In genomic region chr12:102118874-102119273, GRCh38 we compare ENCODE assay signal across 9 cellular contexts. TPM values are rescaled to one million over a fixed set of nuclear protein-coding genes. Genes with fewer than 3 reads are reported as not detected.
DNase-seq lines count a peak whose midpoint lies in the region; ATAC-seq, FAIRE-seq and TF ChIP-seq lines count a peak whose summit lies in the region.
"Had no signal": no experiment of that assay in that cellular context is flagged by ENCODE, and none has a peak within 500 bp of the region (broad histone marks: within the 10 kb centered on the region; RNA-seq: fewer than 3 reads in every experiment).

No MANE protein-coding gene starts in this region.

- 96% methylated on average over 2 of the region's 2 CpGs for WGBS in thymus

- FAIRE-seq in kidney (lab: Jason Lieb, UNC), result no peak

- H3K27me3 Mint-ChIP-seq in activated naive CD4-positive, alpha-beta T cell treated with anti-CD3 and anti-CD28 coated beads, Interleukin-2, amount 50 U/mL, for 24 hours, result no peaks in the 10 kb centered on the region
- no peaks in the 10 kb centered on the region for H3K27me3 Mint-ChIP-seq in activated naive CD8-positive, alpha-beta T cell

- no peak for ATAC-seq in GM19324 (IDR thresholded peaks at IDR 0.05; ENCODE audit: low FRiP score, unreplicated experiment)
- no peak for ATAC-seq in GM21367 (IDR thresholded peaks at IDR 0.05; ENCODE audit: unreplicated experiment)

- TF ChIP-seq CTCF in kidney (IDR thresholded peaks at IDR 0.05; ENCODE audit: borderline replicate concordance, extremely low read depth, insufficient read depth), result no peak

- H3K27ac Mint-ChIP-seq in activated naive CD4-positive, alpha-beta T cell treated with anti-CD3 and anti-CD28 coated beads, Interleukin-2, amount 50 U/mL, for 24 hours, result no peak overlapping the region
- peak overlapping the region; percentile 64 for H3K27ac Mint-ChIP-seq in activated naive CD8-positive, alpha-beta T cell

- peaks cover 0 to 5% of the 10 kb centered on the region in 2 donors for H3K36me3 ChIP-seq in kidney (ENCODE audit: control insufficient read depth in 1 of 2, insufficient read depth in 2 of 2, low read length in 2 of 2)
- H3K36me3 ChIP-seq in thymus (ENCODE audit: control insufficient read depth, insufficient read depth), result no peaks in the 10 kb centered on the region

- H3K4me1 ChIP-seq in kidney (ENCODE audit: control insufficient read depth in 1 of 2, insufficient read depth in 1 of 2, low read depth in 1 of 2, low read length in 2 of 2), result peaks cover 13 to 14% of the 10 kb centered on the region in 2 donors
- H3K4me1 ChIP-seq in thymus (ENCODE audit: control insufficient read depth, insufficient read depth, low read length), result peaks cover 8% of the 10 kb centered on the region

- intact Hi-C loops in kidney (cut with DNase I) (no loop called here), posterior vena cava (cut with DNase I) (no loop called here)

- peaks cover 8% of the 10 kb centered on the region for H3K36me3 Mint-ChIP-seq in activated naive CD4-positive, alpha-beta T cell treated with anti-CD3 and anti-CD28 coated beads, Interleukin-2, amount 50 U/mL, for 24 hours
- H3K36me3 Mint-ChIP-seq in activated naive CD8-positive, alpha-beta T cell, result peaks cover 4% of the 10 kb centered on the region

- H3K27ac ChIP-seq in kidney (ENCODE audit: low read depth in 2 of 2, low read length in 2 of 2) (no peak overlapping the region), thymus (ENCODE audit: low read depth) (no peak overlapping the region)

- H3K4me3 Mint-ChIP-seq in activated naive CD4-positive, alpha-beta T cell treated with anti-CD3 and anti-CD28 coated beads, Interleukin-2, amount 50 U/mL, for 24 hours, result peak overlapping the region; percentile 95
- H3K4me3 Mint-ChIP-seq in activated naive CD8-positive, alpha-beta T cell, result peak overlapping the region; percentile 96

- H3K27me3 ChIP-seq in thymus (ENCODE audit: control insufficient read depth, insufficient read depth), result no peaks in the 10 kb centered on the region

- H3K9me3 Mint-ChIP-seq in activated naive CD4-positive, alpha-beta T cell treated with anti-CD3 and anti-CD28 coated beads, Interleukin-2, amount 50 U/mL, for 24 hours, result no peaks in the 10 kb centered on the region
- no peaks in the 10 kb centered on the region for H3K9me3 Mint-ChIP-seq in activated naive CD8-positive, alpha-beta T cell (ENCODE audit: low read depth)

- H3K4me1 Mint-ChIP-seq in activated naive CD4-positive, alpha-beta T cell treated with anti-CD3 and anti-CD28 coated beads, Interleukin-2, amount 50 U/mL, for 24 hours, result peaks cover 19% of the 10 kb centered on the region
- H3K4me1 Mint-ChIP-seq in activated naive CD8-positive, alpha-beta T cell (ENCODE audit: low read depth), result peaks cover 17% of the 10 kb centered on the region

- H3K4me3 ChIP-seq in kidney (ENCODE audit: low read length in 2 of 2) (peak overlapping the region; percentile 83 to 89), thymus (ENCODE audit: low read length) (peak overlapping the region; percentile 88)

- no peak for DNase-seq in activated naive CD4-positive, alpha-beta T cell treated with anti-CD3 and anti-CD28 coated beads, Interleukin-2, amount 50 U/mL, for 16 hours
- DNase-seq in kidney, result no peak
- no peak for DNase-seq in posterior vena cava (ENCODE audit: low spot score)
- DNase-seq: amniotic stem cell had no signal

- H3K9me3 ChIP-seq in kidney (ENCODE audit: control insufficient read depth in 1 of 2, low read length in 2 of 2) (no peaks in the 10 kb centered on the region), thymus (ENCODE audit: control insufficient read depth) (no peaks in the 10 kb centered on the region)

- H3K9ac ChIP-seq in kidney (ENCODE audit: low read length in 2 of 2), result no peak overlapping the region

RNA-seq across cellular contexts. Expression of gene NUP37, which starts 1.0 kb away (rescaled TPM):
- total RNA-seq in kidney (23.2 TPM), posterior vena cava (10 to 100 TPM; 14.2 to 15.7 TPM)
- polyA plus RNA-seq in kidney (ENCODE audit: insufficient read depth, low read depth, low replicate concordance) (26.7 TPM), thymus (22.3 TPM)

RNA-seq across cellular contexts. Expression of gene PARPBP, which starts 1.1 kb away (rescaled TPM):
- 2.8 TPM for total RNA-seq in kidney
- 1.1 TPM for polyA plus RNA-seq in kidney (ENCODE audit: insufficient read depth, low read depth, low replicate concordance)
- 6.6 TPM for polyA plus RNA-seq in thymus
- 1 to 10 TPM; 2.4 to 3.2 TPM for total RNA-seq in posterior vena cava

RNA-seq across cellular contexts. Expression of gene WASHC3, which starts 57.1 kb away (rescaled TPM):
- total RNA-seq in kidney, result 33.0 TPM
- 95.9 TPM for polyA plus RNA-seq in kidney (ENCODE audit: insufficient read depth, low read depth, low replicate concordance)
- 74.0 TPM for polyA plus RNA-seq in thymus
- total RNA-seq in posterior vena cava, result 10 to 100 TPM; 46.7 to 50.0 TPM
